In the genomic region with DNA sequence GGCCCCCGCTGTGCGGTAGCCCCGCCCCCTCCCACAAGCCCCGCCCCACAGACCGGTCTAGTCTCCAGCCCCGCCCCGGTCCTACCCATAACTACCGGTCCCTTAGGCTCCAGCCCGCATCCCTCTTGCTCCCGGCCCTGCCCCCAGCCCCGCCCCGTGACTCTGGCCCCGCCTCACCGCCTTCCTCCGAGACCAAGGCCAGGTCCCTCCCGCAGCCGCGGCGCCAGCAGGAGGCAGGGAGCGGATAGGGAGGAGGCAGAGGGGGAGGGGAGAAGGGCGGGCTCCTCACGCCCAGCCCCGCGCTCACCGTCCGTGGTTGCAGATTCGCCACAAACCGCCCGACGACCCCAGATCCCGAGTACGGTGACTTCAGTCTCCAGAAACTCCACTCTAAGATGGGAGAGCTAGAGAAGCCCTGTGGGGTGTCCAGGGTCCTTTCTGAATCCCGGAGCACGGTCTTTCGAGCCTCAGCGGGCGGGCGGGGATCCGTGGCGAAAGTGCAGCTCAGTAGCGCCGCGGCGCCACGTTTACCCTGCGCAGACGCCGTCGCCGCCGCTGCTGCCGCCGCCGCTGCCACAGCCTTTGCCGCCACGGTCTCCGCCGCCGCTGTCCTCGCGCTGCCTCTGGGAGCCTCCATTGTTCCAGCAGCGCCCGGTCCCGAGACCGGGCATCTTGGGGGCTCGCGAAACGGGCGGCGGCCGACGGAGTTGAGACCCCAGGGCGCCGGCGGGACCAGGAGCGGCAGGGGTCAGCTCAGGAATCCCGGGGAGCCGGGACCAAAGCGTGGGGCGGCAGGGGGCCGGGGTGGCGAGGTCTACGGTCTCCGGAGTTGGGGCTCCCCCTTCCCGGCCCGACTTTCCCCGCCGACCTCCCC, we compare ENCODE assay signal across 7 cellular contexts. TPM values are rescaled to one million over a fixed set of nuclear protein-coding genes. Genes with fewer than 3 reads are reported as not detected.
DNase-seq lines count a peak whose midpoint lies in the region; ATAC-seq, FAIRE-seq and TF ChIP-seq lines count a peak whose summit lies in the region.

A gene with protein sequence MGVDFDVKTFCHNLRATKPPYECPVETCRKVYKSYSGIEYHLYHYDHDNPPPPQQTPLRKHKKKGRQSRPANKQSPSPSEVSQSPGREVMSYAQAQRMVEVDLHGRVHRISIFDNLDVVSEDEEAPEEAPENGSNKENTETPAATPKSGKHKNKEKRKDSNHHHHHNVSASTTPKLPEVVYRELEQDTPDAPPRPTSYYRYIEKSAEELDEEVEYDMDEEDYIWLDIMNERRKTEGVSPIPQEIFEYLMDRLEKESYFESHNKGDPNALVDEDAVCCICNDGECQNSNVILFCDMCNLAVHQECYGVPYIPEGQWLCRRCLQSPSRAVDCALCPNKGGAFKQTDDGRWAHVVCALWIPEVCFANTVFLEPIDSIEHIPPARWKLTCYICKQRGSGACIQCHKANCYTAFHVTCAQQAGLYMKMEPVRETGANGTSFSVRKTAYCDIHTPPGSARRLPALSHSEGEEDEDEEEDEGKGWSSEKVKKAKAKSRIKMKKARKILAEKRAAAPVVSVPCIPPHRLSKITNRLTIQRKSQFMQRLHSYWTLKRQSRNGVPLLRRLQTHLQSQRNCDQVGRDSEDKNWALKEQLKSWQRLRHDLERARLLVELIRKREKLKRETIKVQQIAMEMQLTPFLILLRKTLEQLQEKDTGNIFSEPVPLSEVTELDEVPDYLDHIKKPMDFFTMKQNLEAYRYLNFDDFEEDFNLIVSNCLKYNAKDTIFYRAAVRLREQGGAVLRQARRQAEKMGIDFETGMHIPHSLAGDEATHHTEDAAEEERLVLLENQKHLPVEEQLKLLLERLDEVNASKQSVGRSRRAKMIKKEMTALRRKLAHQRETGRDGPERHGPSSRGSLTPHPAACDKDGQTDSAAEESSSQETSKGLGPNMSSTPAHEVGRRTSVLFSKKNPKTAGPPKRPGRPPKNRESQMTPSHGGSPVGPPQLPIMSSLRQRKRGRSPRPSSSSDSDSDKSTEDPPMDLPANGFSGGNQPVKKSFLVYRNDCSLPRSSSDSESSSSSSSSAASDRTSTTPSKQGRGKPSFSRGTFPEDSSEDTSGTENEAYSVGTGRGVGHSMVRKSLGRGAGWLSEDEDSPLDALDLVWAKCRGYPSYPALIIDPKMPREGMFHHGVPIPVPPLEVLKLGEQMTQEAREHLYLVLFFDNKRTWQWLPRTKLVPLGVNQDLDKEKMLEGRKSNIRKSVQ (N-terminal part only) (plus strand): TSS at position 530 of the 874 bp plus-strand sequence. CDS start 2,406 bp downstream, outside the sequence.

- H3K9ac ChIP-seq in astrocyte (ENCODE audit: low read length), result peak within 1 kb of the TSS; percentile 100

- no peaks in the 10 kb centered on the region for H3K9me3 ChIP-seq in astrocyte (ENCODE audit: insufficient read depth, low read depth, low read length)

- H3K4me3 Mint-ChIP-seq in astrocyte (ENCODE audit: unreplicated experiment), result peak within 1 kb of the TSS; percentile 96

- H3K4me1 Mint-ChIP-seq in astrocyte (ENCODE audit: low read depth, unreplicated experiment), result peaks cover 24% of the 10 kb centered on the region

- peak; percentile 92 for ATAC-seq in GM18505 (IDR thresholded peaks at IDR 0.05; ENCODE audit: unreplicated experiment)
- ATAC-seq in HG02973 (IDR thresholded peaks at IDR 0.05; ENCODE audit: unreplicated experiment), result peak; percentile 92

- peaks cover 6% of the 10 kb centered on the region for H3K36me3 ChIP-seq in astrocyte (ENCODE audit: insufficient read depth, low read length)

- H3K27ac ChIP-seq in astrocyte (ENCODE audit: low read depth, low read length), result peak within 1 kb of the TSS; percentile 100

- H3K27me3 Mint-ChIP-seq in astrocyte (ENCODE audit: low read depth, unreplicated experiment), result no peaks in the 10 kb centered on the region

- peaks cover 16% of the 10 kb centered on the region for H3K4me1 ChIP-seq in astrocyte (ENCODE audit: insufficient read depth, low read length)

- TF ChIP-seq CTCF in astrocyte (IDR thresholded peaks at IDR 0.05; ENCODE audit: insufficient read depth, low read depth, low read length), result no peak

- FAIRE-seq in astrocyte (lab: Jason Lieb, UNC), result no peak

- TF ChIP-seq POLR2A in GM18505 (IDR thresholded peaks at IDR 0.05; ENCODE audit: borderline replicate concordance, extremely low read depth, insufficient read depth, insufficient read length), result peak; percentile 74

- peaks cover 49% of the 10 kb centered on the region for H3K79me2 ChIP-seq in astrocyte (ENCODE audit: insufficient read depth, low read length)

- peak within 1 kb of the TSS; percentile 81 for H3K4me3 ChIP-seq in astrocyte (ENCODE audit: insufficient read depth, low read depth, low read length)

- H3K27me3 ChIP-seq in astrocyte (ENCODE audit: insufficient read depth, low read length), result no peaks in the 10 kb centered on the region

- H3K9me3 Mint-ChIP-seq in astrocyte (ENCODE audit: unreplicated experiment), result no peaks in the 10 kb centered on the region

- DNase-seq in NCI-H2029 (lab: John Stamatoyannopoulos, UW) (peak; percentile 99), T-helper 22 cell (ENCODE audit: low read depth) (peak; percentile 100), astrocyte (ENCODE audit: low read depth) (peak; percentile 96), hepatic stellate cell (ENCODE audit: low spot score) (peak; percentile 98), renal cortical epithelial cell (ENCODE audit: low read depth) (peak; percentile 91)

- H2AFZ ChIP-seq in astrocyte (ENCODE audit: low read depth, low read length), result peak within 1 kb of the TSS; percentile 97

- H4K20me1 ChIP-seq in astrocyte (ENCODE audit: insufficient read depth, low read length), result peaks cover 36% of the 10 kb centered on the region

- H3K27ac Mint-ChIP-seq in astrocyte (ENCODE audit: unreplicated experiment), result peak within 1 kb of the TSS; percentile 96

- peak within 1 kb of the TSS; percentile 95 for H3K4me2 ChIP-seq in astrocyte (ENCODE audit: low read length)

- H3K36me3 Mint-ChIP-seq in astrocyte (ENCODE audit: low read depth, unreplicated experiment), result peaks cover 12% of the 10 kb centered on the region

RNA-seq across cellular contexts. Expression of the gene that starts here (rescaled TPM):
- total RNA-seq in astrocyte, result 19.5 TPM in 2 replicates
- 15.5 and 23.6 TPM in 2 replicates for total RNA-seq in renal cortical epithelial cell

Comparison
In these comparisons a context has a peak if more than half of its experiments do, and no peak if none do; other contexts are left out.
1. Peak in every context shown above with its lines: DNase-seq, ATAC-seq, H3K4me3 ChIP-seq and H3K27ac ChIP-seq.